1 cellular context compared by ENCODE assay signal in genomic region chr20:48769111-48769879, GRCh38.
TF ChIP-seq lines count a peak whose summit lies in the region.

No MANE protein-coding gene starts in this region.

TF ChIP-seq in HEK293, 187 proteins besides CTCF, POLR2A, EP300 and RAD21 (continued from another document):
- TF ChIP-seq ZNF518A (tag by site-specific recombination; conservative IDR thresholded peaks at IDR 0.05; ENCODE audit: low read depth) = no peak
- TF ChIP-seq ZNF558 (tag by site-specific recombination; IDR thresholded peaks at IDR 0.05) = no peak
- TF ChIP-seq, protein P1, sequence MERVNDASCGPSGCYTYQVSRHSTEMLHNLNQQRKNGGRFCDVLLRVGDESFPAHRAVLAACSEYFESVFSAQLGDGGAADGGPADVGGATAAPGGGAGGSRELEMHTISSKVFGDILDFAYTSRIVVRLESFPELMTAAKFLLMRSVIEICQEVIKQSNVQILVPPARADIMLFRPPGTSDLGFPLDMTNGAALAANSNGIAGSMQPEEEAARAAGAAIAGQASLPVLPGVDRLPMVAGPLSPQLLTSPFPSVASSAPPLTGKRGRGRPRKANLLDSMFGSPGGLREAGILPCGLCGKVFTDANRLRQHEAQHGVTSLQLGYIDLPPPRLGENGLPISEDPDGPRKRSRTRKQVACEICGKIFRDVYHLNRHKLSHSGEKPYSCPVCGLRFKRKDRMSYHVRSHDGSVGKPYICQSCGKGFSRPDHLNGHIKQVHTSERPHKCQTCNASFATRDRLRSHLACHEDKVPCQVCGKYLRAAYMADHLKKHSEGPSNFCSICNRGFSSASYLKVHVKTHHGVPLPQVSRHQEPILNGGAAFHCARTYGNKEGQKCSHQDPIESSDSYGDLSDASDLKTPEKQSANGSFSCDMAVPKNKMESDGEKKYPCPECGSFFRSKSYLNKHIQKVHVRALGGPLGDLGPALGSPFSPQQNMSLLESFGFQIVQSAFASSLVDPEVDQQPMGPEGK (tag by site-specific recombination; IDR thresholded peaks at IDR 0.05) = no peak
- no peak for TF ChIP-seq ZNF2 (tag by site-specific recombination; IDR thresholded peaks at IDR 0.05)
- TF ChIP-seq WT1 (tag by site-specific recombination; IDR thresholded peaks at IDR 0.05) = no peak
- TF ChIP-seq ZNF660 (tag by site-specific recombination; IDR thresholded peaks at IDR 0.05) = no peak
- TF ChIP-seq ZNF571 (tag by site-specific recombination; IDR thresholded peaks at IDR 0.05) = no peak
- TF ChIP-seq ZNF561 (tag by site-specific recombination; IDR thresholded peaks at IDR 0.05; ENCODE audit: borderline replicate concordance) = no peak
- TF ChIP-seq KLF17 (tag by site-specific recombination; IDR thresholded peaks at IDR 0.05) = 0 out of 2 replicates have a peak, but pooled peaks have one; percentile 34
- no peak for TF ChIP-seq ZNF274 (IDR thresholded peaks at IDR 0.05; ENCODE audit: low read length)
- no peak for TF ChIP-seq ZNF274 (tag by site-specific recombination; IDR thresholded peaks at IDR 0.05; ENCODE audit: borderline replicate concordance)
- TF ChIP-seq, protein P2, sequence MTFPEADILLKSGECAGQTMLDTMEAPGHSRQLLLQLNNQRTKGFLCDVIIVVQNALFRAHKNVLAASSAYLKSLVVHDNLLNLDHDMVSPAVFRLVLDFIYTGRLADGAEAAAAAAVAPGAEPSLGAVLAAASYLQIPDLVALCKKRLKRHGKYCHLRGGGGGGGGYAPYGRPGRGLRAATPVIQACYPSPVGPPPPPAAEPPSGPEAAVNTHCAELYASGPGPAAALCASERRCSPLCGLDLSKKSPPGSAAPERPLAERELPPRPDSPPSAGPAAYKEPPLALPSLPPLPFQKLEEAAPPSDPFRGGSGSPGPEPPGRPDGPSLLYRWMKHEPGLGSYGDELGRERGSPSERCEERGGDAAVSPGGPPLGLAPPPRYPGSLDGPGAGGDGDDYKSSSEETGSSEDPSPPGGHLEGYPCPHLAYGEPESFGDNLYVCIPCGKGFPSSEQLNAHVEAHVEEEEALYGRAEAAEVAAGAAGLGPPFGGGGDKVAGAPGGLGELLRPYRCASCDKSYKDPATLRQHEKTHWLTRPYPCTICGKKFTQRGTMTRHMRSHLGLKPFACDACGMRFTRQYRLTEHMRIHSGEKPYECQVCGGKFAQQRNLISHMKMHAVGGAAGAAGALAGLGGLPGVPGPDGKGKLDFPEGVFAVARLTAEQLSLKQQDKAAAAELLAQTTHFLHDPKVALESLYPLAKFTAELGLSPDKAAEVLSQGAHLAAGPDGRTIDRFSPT (tag by site-specific recombination; IDR thresholded peaks at IDR 0.05) = no peak
- no peak for TF ChIP-seq YY2 (tag by site-specific recombination; IDR thresholded peaks at IDR 0.05)
- TF ChIP-seq KLF16 (tag by site-specific recombination; IDR thresholded peaks at IDR 0.05) = no peak
- TF ChIP-seq ZNF623 (tag by site-specific recombination; IDR thresholded peaks at IDR 0.05) = peak; percentile 99
- TF ChIP-seq ZBTB1 (tag by site-specific recombination; IDR thresholded peaks at IDR 0.05) = no peak
- TF ChIP-seq EGR2 (tag by site-specific recombination; IDR thresholded peaks at IDR 0.05; ENCODE audit: low read depth) = peak; percentile 87
- peak; percentile 68; the same call in 1 of the 2 replicates for TF ChIP-seq ZSCAN5A (tag by site-specific recombination; IDR thresholded peaks at IDR 0.05)
- TF ChIP-seq ZNF654 (tag by site-specific recombination; IDR thresholded peaks at IDR 0.05; ENCODE audit: low read depth) = no peak
- TF ChIP-seq ZFHX2 (tag by site-specific recombination; conservative IDR thresholded peaks at IDR 0.05) = peak; percentile 92
- no peak for TF ChIP-seq GLIS2 (tag by site-specific recombination; IDR thresholded peaks at IDR 0.05)
- TF ChIP-seq SETDB1 (IDR thresholded peaks at IDR 0.05; ENCODE audit: insufficient read length, low read length) = no peak
- no peak for TF ChIP-seq PRDM2 (tag by site-specific recombination; IDR thresholded peaks at IDR 0.05; ENCODE audit: borderline replicate concordance)
TF ChIP-seq in HEK293: peak in this region for 6.
